ENCODE assay signal across 17 cellular contexts in genomic region chr12:106118278-106118820, GRCh38. TPM values are rescaled to one million over a fixed set of nuclear protein-coding genes. Genes with fewer than 3 reads are reported as not detected.
A peak's percentile ranks its signal among the peaks of the same experiment; 100 is the strongest.
DNase-seq lines count a peak whose midpoint lies in the region; ATAC-seq and TF ChIP-seq lines count a peak whose summit lies in the region.
"Had no signal": no experiment of that assay in that cellular context is flagged by ENCODE, and none has a peak within 500 bp of the region (broad histone marks: within the 10 kb centered on the region; RNA-seq: fewer than 3 reads in every experiment).

No MANE protein-coding gene starts in this region.

- no peak overlapping the region for H3K4me3 Mint-ChIP-seq in nephron
- no peak overlapping the region for H3K4me3 Mint-ChIP-seq in naive thymus-derived CD4-positive, alpha-beta T cell
- H3K4me3 Mint-ChIP-seq: activated CD8-positive, alpha-beta T cell treated with anti-CD3 and anti-CD28 coated beads, Interleukin-2, amount 10 ng/mL, durations not matched to agents 7 days and 5 days had no signal

- 64 to 66% methylated on average over 7 of the region's 7 CpGs for WGBS in heart right ventricle, 2 donors

- H3K4me1 Mint-ChIP-seq in nephron = peaks cover 92% of the 10 kb centered on the region
- no peaks in the 10 kb centered on the region for H3K4me1 Mint-ChIP-seq in naive thymus-derived CD4-positive, alpha-beta T cell

- no peaks in the 10 kb centered on the region for H3K9me3 Mint-ChIP-seq in nephron
- peaks cover 0 to 2% (median 0%) of the 10 kb centered on the region in 11 donors for H3K9me3 Mint-ChIP-seq in naive thymus-derived CD4-positive, alpha-beta T cell

- DNase-seq in heart right ventricle (no peak), Right ventricle myocardium inferior (ENCODE audit: missing footprints) (no peak), coronary artery (ENCODE audit: low spot score) (no peak), vagina (ENCODE audit: extremely low spot score in 2 of 2) (no peak), COLO668 (lab: John Stamatoyannopoulos, UW; ENCODE audit: unreplicated experiment) (no peak)
- DNase-seq in naive thymus-derived CD4-positive, alpha-beta T cell = no peak
- DNase-seq: activated CD4-positive, alpha-beta T cell treated with anti-CD3 and anti-CD28 coated beads for 1 hour; activated CD8-positive, alpha-beta T cell treated with anti-CD3 and anti-CD28 coated beads, Interleukin-2, amount 10 ng/mL, durations not matched to agents 7 days and 5 days; Calu3; hypothalamus; mammary epithelial cell; NCI-H187 treated with DMSO at 0.1 percent for 48 hours; SHP77; substantia nigra had no signal

- POLR2A ChIA-PET in naive thymus-derived CD4-positive, alpha-beta T cell (lab: Charles Lee) = interaction anchor here (0.6 kb wide), 1 partner anchor 64 kb away, joined by 3 read pairs; no protein-coding TSS in a partner anchor

- TF ChIP-seq CTCF in heart right ventricle (IDR thresholded peaks at IDR 0.05) (no peak), coronary artery (IDR thresholded peaks at IDR 0.05) (no peak), nephron (IDR thresholded peaks at IDR 0.05; ENCODE audit: unreplicated experiment in 3 of 3) (no peak), vagina (IDR thresholded peaks at IDR 0.05) (no peak)

- no peaks in the 10 kb centered on the region for H3K36me3 Mint-ChIP-seq in nephron (ENCODE audit: low read depth)
- H3K36me3 Mint-ChIP-seq in naive thymus-derived CD4-positive, alpha-beta T cell = no peaks in the 10 kb centered on the region

- ATAC-seq in heart right ventricle (no peak), Right ventricle myocardium inferior (no peak), GM21423 (IDR thresholded peaks at IDR 0.05; ENCODE audit: unreplicated experiment) (no peak)
- no peak for ATAC-seq in naive thymus-derived CD4-positive, alpha-beta T cell
- ATAC-seq: activated CD8-positive, alpha-beta T cell treated with anti-CD3 and anti-CD28 coated beads, Interleukin-2, amount 10 ng/mL, durations not matched to agents 7 days and 5 days; sciatic nerve had no signal

- H3K27me3 Mint-ChIP-seq in nephron (ENCODE audit: low read depth) = peaks cover 4% of the 10 kb centered on the region
- peaks cover 8 to 25% (median 21%) of the 10 kb centered on the region in 5 donors for H3K27me3 Mint-ChIP-seq in naive thymus-derived CD4-positive, alpha-beta T cell

- CTCF ChIA-PET in naive thymus-derived CD4-positive, alpha-beta T cell (lab: Charles Lee) = interaction anchor here (1.0 kb wide), 1 partner anchor 10 kb away, joined by 3 read pairs; no protein-coding TSS in a partner anchor

- H3K4me3 ChIP-seq in heart right ventricle (no peak overlapping the region), coronary artery (peak overlapping the region; percentile 8), vagina (no peak overlapping the region)
- H3K4me3 ChIP-seq in naive thymus-derived CD4-positive, alpha-beta T cell (ENCODE audit: low read length) = no peak overlapping the region

- H3K9me3 ChIP-seq in heart right ventricle (no peaks in the 10 kb centered on the region), vagina (no peaks in the 10 kb centered on the region)
- no peaks in the 10 kb centered on the region for H3K9me3 ChIP-seq in naive thymus-derived CD4-positive, alpha-beta T cell (ENCODE audit: control insufficient read depth in 2 of 3, low read length in 3 of 3)

- H3K36me3 ChIP-seq in heart right ventricle (no peaks in the 10 kb centered on the region), vagina (no peaks in the 10 kb centered on the region)
- H3K36me3 ChIP-seq in naive thymus-derived CD4-positive, alpha-beta T cell (ENCODE audit: control insufficient read depth in 2 of 3, insufficient read depth in 3 of 3, low read length in 3 of 3) = no peaks in the 10 kb centered on the region

- H3K27me3 ChIP-seq in heart right ventricle (no peaks in the 10 kb centered on the region), vagina (no peaks in the 10 kb centered on the region)
- H3K27me3 ChIP-seq in naive thymus-derived CD4-positive, alpha-beta T cell (ENCODE audit: control insufficient read depth in 2 of 2, insufficient read depth in 2 of 2, low read length in 2 of 2) = no peaks in the 10 kb centered on the region

- H3K4me1 ChIP-seq in heart right ventricle (peaks cover 41 to 100% (median 95%) of the 10 kb centered on the region in 9 donors), vagina (peaks cover 99% of the 10 kb centered on the region)
- no peaks in the 10 kb centered on the region for H3K4me1 ChIP-seq in naive thymus-derived CD4-positive, alpha-beta T cell (ENCODE audit: control insufficient read depth in 2 of 2, insufficient read depth in 2 of 2, low read length in 2 of 2)

- H3K27ac ChIP-seq in heart right ventricle (peak overlapping the region in 9 of 10 donors; percentile 14 to 100 (median 86)), coronary artery (peak overlapping the region; percentile 84 to 97), vagina (peak overlapping the region; percentile 3)
- no peak overlapping the region for H3K27ac ChIP-seq in naive thymus-derived CD4-positive, alpha-beta T cell (ENCODE audit: low read depth, low read length)

- no peak for TF ChIP-seq POLR2A in vagina (IDR thresholded peaks at IDR 0.05)

- intact Hi-C loops in heart right ventricle (cut with DNase I) (no loop called here), Right ventricle myocardium inferior (cut with DNase I) (no loop called here), vagina (cut with DNase I) (no loop called here)
- intact Hi-C loops in naive thymus-derived CD4-positive, alpha-beta T cell (cut with micrococcal nuclease) = no loop called here

- peak overlapping the region; percentile 8 to 77 (median 62) for H3K27ac Mint-ChIP-seq in nephron
- no peak overlapping the region for H3K27ac Mint-ChIP-seq in naive thymus-derived CD4-positive, alpha-beta T cell
- H3K27ac Mint-ChIP-seq: activated CD8-positive, alpha-beta T cell treated with anti-CD3 and anti-CD28 coated beads, Interleukin-2, amount 10 ng/mL, durations not matched to agents 7 days and 5 days had no signal

RNA-seq across cellular contexts. Expression of gene NUAK1, which starts 20.4 kb away (rescaled TPM):
- total RNA-seq in heart right ventricle = 10 to 100 TPM; 37.0 to 59.0 (median 47.6) TPM
- 10 to 100 TPM in 1 of 2 donors, 1 to 10 TPM in 1; 9.8 to 10.8 TPM for polyA plus RNA-seq in heart right ventricle
- 42.1 TPM for total RNA-seq in Right ventricle myocardium inferior
- 22.8 TPM for total RNA-seq in vagina
- total RNA-seq in naive thymus-derived CD4-positive, alpha-beta T cell = under 1 TPM in 3 of 5 experiments, not detected in 2; 0.02 to 0.51 (median 0.08) TPM
- not detected for polyA plus RNA-seq in naive thymus-derived CD4-positive, alpha-beta T cell
- total RNA-seq: activated CD8-positive, alpha-beta T cell treated with anti-CD3 and anti-CD28 coated beads, Interleukin-2, amount 10 ng/mL, durations not matched to agents 7 days and 5 days had no signal

Comparison
In these comparisons a context has a peak if more than half of its experiments do, and no peak if none do; other contexts are left out.
1. H3K27ac Mint-ChIP-seq: peak in nephron (3 of 3); none in naive thymus-derived CD4-positive, alpha-beta T cell (0 of 9).
2. RNA of gene NUAK1, which starts 20.4 kb away (total RNA-seq): 37.0 to 59.0 TPM in heart right ventricle, 42.1 TPM in Right ventricle myocardium inferior (single experiment) and 22.8 TPM in vagina (single experiment); 0.02 to 0.51 TPM in naive thymus-derived CD4-positive, alpha-beta T cell; every median in the first group is over 10 times any median in the second.